ENCODE assay signal across 9 cellular contexts in genomic region chr16:89453662-89454321, GRCh38. TPM values are rescaled to one million over a fixed set of nuclear protein-coding genes. Genes with fewer than 3 reads are reported as not detected.
DNase-seq lines count a peak whose midpoint lies in the region; ATAC-seq and TF ChIP-seq lines count a peak whose summit lies in the region.
"Had no signal": no experiment of that assay in that cellular context is flagged by ENCODE, and none has a peak within 500 bp of the region (broad histone marks: within the 10 kb centered on the region; RNA-seq: fewer than 3 reads in every experiment).

No MANE protein-coding gene starts in this region.

- H3K4me1 Mint-ChIP-seq in HFFc6 (ENCODE audit: low read depth) = peaks cover 69% of the 10 kb centered on the region

- H3K9me3 ChIP-seq in right lobe of liver = no peaks in the 10 kb centered on the region
- H3K9me3 ChIP-seq: Peyer's patch had no signal

- 48% methylated on average over 4 of the region's 11 CpGs for WGBS in right lobe of liver (ENCODE audit: insufficient coverage, low coverage, low lambda C conversion rate, missing lambda C conversion rate)

- no peaks in the 10 kb centered on the region for H3K36me3 ChIP-seq in right lobe of liver
- H3K36me3 ChIP-seq: Peyer's patch had no signal

- no peak overlapping the region for H3K27ac ChIP-seq in right lobe of liver

- TF ChIP-seq CTCF in AG09309 (IDR thresholded peaks at IDR 0.05; ENCODE audit: control insufficient read depth, insufficient read depth, low read depth, low read length, missing control alignments) = peak; percentile 19
- TF ChIP-seq CTCF in HFFc6 (IDR thresholded peaks at IDR 0.05) = peak; percentile 57
- peak; percentile 40 for TF ChIP-seq CTCF in astrocyte of the cerebellum (IDR thresholded peaks at IDR 0.05; ENCODE audit: low read depth, low read length, missing control alignments)
- peak in 1 of 4 donors; percentile 9 for TF ChIP-seq CTCF in right lobe of liver (IDR thresholded peaks at IDR 0.05)

- no peaks in the 10 kb centered on the region; the same call in 1 of the 2 replicates for H3K27me3 Mint-ChIP-seq in HFFc6 (ENCODE audit: insufficient read depth)

- peak overlapping the region; percentile 4; the same call in 1 of the 2 replicates for H3K4me3 Mint-ChIP-seq in HFFc6

- ATAC-seq in right lobe of liver = peak; percentile 52 to 68 (median 58)
- ATAC-seq in GM18870 (IDR thresholded peaks at IDR 0.05; ENCODE audit: unreplicated experiment) = no peak

- H3K36me3 Mint-ChIP-seq in HFFc6 (ENCODE audit: low read depth) = peaks cover 16% of the 10 kb centered on the region

- H3K27me3 ChIP-seq in right lobe of liver = no peaks in the 10 kb centered on the region
- H3K27me3 ChIP-seq: Peyer's patch had no signal

- H3K27ac Mint-ChIP-seq in HFFc6 = peak overlapping the region; percentile 65

- in situ Hi-C loops in astrocyte of the cerebellum (cut with HindIII; ENCODE audit: low sequenced_read_pairs) = no loop called here

- no peak for DNase-seq in AG09309 (ENCODE audit: low read depth)
- DNase-seq in HFFc6 = no peak
- no peak for DNase-seq in astrocyte of the cerebellum (ENCODE audit: low read depth)
- DNase-seq in right lobe of liver = no peak
- no peak for DNase-seq in SW480 (ENCODE audit: low spot score)
- DNase-seq in ureter (ENCODE audit: low spot score) = no peak
- no peak for DNase-seq in NCI-H2029 (lab: John Stamatoyannopoulos, UW)

- intact Hi-C loops in right lobe of liver (cut with DNase I) = no loop called here

- no peaks in the 10 kb centered on the region for H3K9me3 Mint-ChIP-seq in HFFc6

- no peak overlapping the region for H3K4me3 ChIP-seq in AG09309 (ENCODE audit: control insufficient read depth, low read depth, low read length)
- no peak overlapping the region for H3K4me3 ChIP-seq in astrocyte of the cerebellum (ENCODE audit: low read depth, low read length)
- H3K4me3 ChIP-seq in right lobe of liver = no peak overlapping the region
- H3K4me3 ChIP-seq: Peyer's patch had no signal

- peaks cover 0 to 18% (median 0%) of the 10 kb centered on the region in 4 donors for H3K4me1 ChIP-seq in right lobe of liver

- no peak for TF ChIP-seq POLR2A in right lobe of liver (IDR thresholded peaks at IDR 0.05)

RNA-seq across cellular contexts. Expression of gene ANKRD11, which starts 36.6 kb away (rescaled TPM):
- 100 to 1,000 TPM; 110 to 120 (median 116) TPM for total RNA-seq in HFFc6 (2021; fragmentation: NEBNext Ultra II Directional; extraction: Animal tissue kit (Norgen Biotek cat#: 25700))
- total RNA-seq in right lobe of liver (10 to 100 TPM; 26.2 to 65.8 (median 41.6) TPM), ureter (258 TPM)

RNA-seq across cellular contexts. Expression of gene SPG7, which starts 54.4 kb away (rescaled TPM):
- 10 to 100 TPM; 81.5 to 97.0 (median 89.6) TPM for total RNA-seq in HFFc6 (2021; fragmentation: NEBNext Ultra II Directional; extraction: Animal tissue kit (Norgen Biotek cat#: 25700))
- total RNA-seq in right lobe of liver (10 to 100 TPM; 44.0 to 70.5 (median 57.0) TPM), ureter (132 TPM)
